Comparison of ENCODE assay signal across 25 cellular contexts in genomic region chr5:54259090-54259489, GRCh38. TPM values are rescaled to one million over a fixed set of nuclear protein-coding genes. Genes with fewer than 3 reads are reported as not detected.
DNase-seq lines count a peak whose midpoint lies in the region; ATAC-seq, FAIRE-seq and TF ChIP-seq lines count a peak whose summit lies in the region.
"Had no signal": no experiment of that assay in that cellular context is flagged by ENCODE, and none has a peak within 500 bp of the region (broad histone marks: within the 10 kb centered on the region; RNA-seq: fewer than 3 reads in every experiment).

No MANE protein-coding gene starts in this region.

- H3K4me3 Mint-ChIP-seq in activated T-helper 17 cell treated with anti-CD3 and anti-CD28 coated beads, Interleukin-2, amount 50 U/mL, for 72 hours: no peak overlapping the region
- no peak overlapping the region for H3K4me3 Mint-ChIP-seq in activated naive CD4-positive, alpha-beta T cell treated with anti-CD3 and anti-CD28 coated beads for 36 hours
- H3K4me3 Mint-ChIP-seq: activated naive CD4-positive, alpha-beta T cell treated with anti-CD3 and anti-CD28 coated beads, Interleukin-2, amount 50 U/mL, for 24 hours; activated T-cell treated with anti-CD3 and anti-CD28 coated beads, Interleukin-2, amount 50 U/mL, for 72 hours; H9; mesothelial cell of epicardium; naive thymus-derived CD8-positive, alpha-beta T cell; T-helper 17 cell; type B pancreatic cell had no signal

- no peaks in the 10 kb centered on the region for H3K9me2 ChIP-seq in PC-9 (ENCODE audit: insufficient read depth)

- no peak for TF ChIP-seq POLR2A in breast epithelium (IDR thresholded peaks at IDR 0.05)

- no peak overlapping the region for H3K27ac Mint-ChIP-seq in activated T-helper 17 cell treated with anti-CD3 and anti-CD28 coated beads, Interleukin-2, amount 50 U/mL, for 72 hours
- no peak overlapping the region for H3K27ac Mint-ChIP-seq in activated naive CD4-positive, alpha-beta T cell treated with anti-CD3 and anti-CD28 coated beads for 36 hours
- H3K27ac Mint-ChIP-seq: activated naive CD4-positive, alpha-beta T cell treated with anti-CD3 and anti-CD28 coated beads, Interleukin-2, amount 50 U/mL, for 24 hours; activated T-cell treated with anti-CD3 and anti-CD28 coated beads, Interleukin-2, amount 50 U/mL, for 72 hours; mesothelial cell of epicardium; T-helper 17 cell; type B pancreatic cell had no signal

- peak; percentile 66 for FAIRE-seq in urothelium cell line (lab: Jason Lieb, UNC)
- FAIRE-seq: A204.1 had no signal

- peaks cover 34% of the 10 kb centered on the region for H3K4me1 Mint-ChIP-seq in activated T-helper 17 cell treated with anti-CD3 and anti-CD28 coated beads, Interleukin-2, amount 50 U/mL, for 72 hours
- H3K4me1 Mint-ChIP-seq in activated naive CD4-positive, alpha-beta T cell treated with anti-CD3 and anti-CD28 coated beads for 36 hours (ENCODE audit: low read depth): peaks cover 28% of the 10 kb centered on the region

- CTCF ChIA-PET in mammary epithelial cell (lab: Charles Lee; ENCODE audit: low non-redundant PET) (no interaction called here), PC-9 (lab: Charles Lee) (interaction anchor here (0.6 kb wide), 1 partner anchor 219 kb away, joined by 6 read pairs; no protein-coding TSS in a partner anchor)
- CTCF ChIA-PET in activated naive CD4-positive, alpha-beta T cell treated with anti-CD3 and anti-CD28 coated beads for 36 hours (lab: Charles Lee): interaction anchor here (1.5 kb wide), 1 partner anchor 31 kb away, joined by 3 read pairs; no protein-coding TSS in a partner anchor

- H3K4me2 ChIP-seq in mammary epithelial cell (ENCODE audit: insufficient read depth, low read depth, low read length) (no peak overlapping the region), PC-9 (no peak overlapping the region)

- H3K79me2 ChIP-seq in mammary epithelial cell (ENCODE audit: insufficient read depth, low read length): peaks cover 31% of the 10 kb centered on the region
- no peaks in the 10 kb centered on the region for H3K79me2 ChIP-seq in PC-9 (ENCODE audit: low read depth)

- dilution Hi-C loops in mammary epithelial cell (cut with HindIII; ENCODE audit: low sequenced_read_pairs): no loop called here

- H3F3A ChIP-seq in PC-9 (ENCODE audit: insufficient read depth, low read depth): no peaks in the 10 kb centered on the region

- POLR2A ChIA-PET in PC-9 (lab: Charles Lee; ENCODE audit: unreplicated experiment): no interaction called here

- intact Hi-C loops in mammary epithelial cell (cut with micrococcal nuclease) (no loop called here), breast epithelium (cut with DNase I; ENCODE audit: low total_unique reads) (no loop called here), PC-9 (cut with micrococcal nuclease; ENCODE audit: unreplicated experiment) (no loop called here)
- intact Hi-C loops in activated naive CD4-positive, alpha-beta T cell treated with anti-CD3 and anti-CD28 coated beads for 36 hours (cut with micrococcal nuclease): no loop called here

- H3K36me3 Mint-ChIP-seq in activated T-helper 17 cell treated with anti-CD3 and anti-CD28 coated beads, Interleukin-2, amount 50 U/mL, for 72 hours (ENCODE audit: low read depth): no peaks in the 10 kb centered on the region
- no peaks in the 10 kb centered on the region for H3K36me3 Mint-ChIP-seq in activated naive CD4-positive, alpha-beta T cell treated with anti-CD3 and anti-CD28 coated beads for 36 hours (ENCODE audit: low read depth)
- H3K36me3 Mint-ChIP-seq: mesothelial cell of epicardium had no signal

- TF ChIP-seq CTCF in mammary epithelial cell (conservative IDR thresholded peaks at IDR 0.05 in 1 of 2, IDR thresholded peaks at IDR 0.05 in 1 of 2; ENCODE audit: extremely low read depth in 1 of 2, insufficient read depth in 1 of 2, low read depth in 1 of 2, low read length in 2 of 2): no peak
- TF ChIP-seq CTCF in breast epithelium (IDR thresholded peaks at IDR 0.05): no peak
- TF ChIP-seq CTCF in foreskin keratinocyte (conservative IDR thresholded peaks at IDR 0.05): no peak
- TF ChIP-seq CTCF in PC-9 (conservative IDR thresholded peaks at IDR 0.05): no peak

- ATAC-seq in activated T-helper 17 cell treated with anti-CD3 and anti-CD28 coated beads, Interleukin-2, amount 50 U/mL, for 72 hours (replicated peaks): peak; percentile 63
- ATAC-seq in foreskin keratinocyte: peak; percentile 76
- ATAC-seq: naive thymus-derived CD8-positive, alpha-beta T cell; T-helper 17 cell had no signal

- H3K27me3 Mint-ChIP-seq in activated T-helper 17 cell treated with anti-CD3 and anti-CD28 coated beads, Interleukin-2, amount 50 U/mL, for 72 hours: no peaks in the 10 kb centered on the region
- no peaks in the 10 kb centered on the region for H3K27me3 Mint-ChIP-seq in activated naive CD4-positive, alpha-beta T cell treated with anti-CD3 and anti-CD28 coated beads for 36 hours (ENCODE audit: low read depth)
- H3K27me3 Mint-ChIP-seq: activated naive CD4-positive, alpha-beta T cell treated with anti-CD3 and anti-CD28 coated beads, Interleukin-2, amount 50 U/mL, for 24 hours; naive thymus-derived CD8-positive, alpha-beta T cell; T-helper 17 cell; type B pancreatic cell had no signal

- no peak overlapping the region for H2AFZ ChIP-seq in mammary epithelial cell (ENCODE audit: low read depth, low read length)
- H2AFZ ChIP-seq in PC-9: no peak overlapping the region

- in situ Hi-C loops in mammary epithelial cell (cut with MboI; ENCODE audit: low sequenced_read_pairs in 2 of 2): loop anchor here (10.0 to 25.0 kb wide), 2 partner anchors 46 to 603 kb away; no protein-coding TSS in a partner anchor

- DNase-seq in mammary epithelial cell: peak; percentile 27
- no peak for DNase-seq in breast epithelium (ENCODE audit: low spot score in 2 of 2)
- DNase-seq in foreskin keratinocyte: peak; percentile 22 to 57
- no peak for DNase-seq in urothelium cell line (ENCODE audit: low spot score)
- DNase-seq in NCI-H187 (lab: John Stamatoyannopoulos, UW): no peak
- no peak for DNase-seq in PC-9
- DNase-seq in activated naive CD4-positive, alpha-beta T cell treated with anti-CD3 and anti-CD28 coated beads for 36 hours: no peak
- DNase-seq: activated CD4-positive, alpha-beta T cell treated with anti-CD3 and anti-CD28 coated beads for 48 hours; activated T-cell treated with anti-CD3 and anti-CD28 coated beads, Interleukin-2, amount 50 U/mL, for 72 hours; DMS79 treated with DMSO at 0.1 percent for 48 hours; effector CD8-positive, alpha-beta T cell; glutamatergic neuron; H9; naive thymus-derived CD8-positive, alpha-beta T cell; NCI-H1105 treated with DMSO at 0.1 percent for 48 hours; NCI-H2081; NCI-H446; stimulated activated CD4-positive, alpha-beta T cell treated with anti-CD3 and anti-CD28 coated beads, Interleukin-12 subunit alpha, Interleukin-12 subunit beta, amount 100 ng/mL, for 4 hours; T-helper 17 cell had no signal

- H3K9me3 Mint-ChIP-seq in activated T-helper 17 cell treated with anti-CD3 and anti-CD28 coated beads, Interleukin-2, amount 50 U/mL, for 72 hours: no peaks in the 10 kb centered on the region
- H3K9me3 Mint-ChIP-seq in activated naive CD4-positive, alpha-beta T cell treated with anti-CD3 and anti-CD28 coated beads for 36 hours: no peaks in the 10 kb centered on the region
- H3K9me3 Mint-ChIP-seq: activated naive CD4-positive, alpha-beta T cell treated with anti-CD3 and anti-CD28 coated beads, Interleukin-2, amount 50 U/mL, for 24 hours; activated T-cell treated with anti-CD3 and anti-CD28 coated beads, Interleukin-2, amount 50 U/mL, for 72 hours; H9; mesothelial cell of epicardium; type B pancreatic cell had no signal

- H4K20me1 ChIP-seq in mammary epithelial cell (ENCODE audit: insufficient read depth, low read length) (no peaks in the 10 kb centered on the region), PC-9 (ENCODE audit: insufficient read depth) (no peaks in the 10 kb centered on the region)

- H3K4me3 ChIP-seq in mammary epithelial cell (replicated peaks in 1 of 3; ENCODE audit: insufficient read depth in 1 of 3, low read depth in 2 of 3, low read length in 3 of 3): no peak overlapping the region
- H3K4me3 ChIP-seq in breast epithelium: no peak overlapping the region
- H3K4me3 ChIP-seq in PC-9: no peak overlapping the region
- H3K4me3 ChIP-seq: esophagus muscularis mucosa had no signal

- H3K27ac ChIP-seq in mammary epithelial cell (ENCODE audit: insufficient read depth, low read depth, low read length) (no peak overlapping the region), breast epithelium (no peak overlapping the region), foreskin keratinocyte (no peak overlapping the region), PC-9 (no peak overlapping the region)
- H3K27ac ChIP-seq: esophagus muscularis mucosa had no signal

- no peak overlapping the region for H3K9ac ChIP-seq in mammary epithelial cell (ENCODE audit: insufficient read depth, low read length)

- BruUV-seq in mammary epithelial cell (replicated peaks; lab: Mats Ljungman, UMichigan) (no TSS peak), PC-9 (replicated peaks; lab: Mats Ljungman, UMichigan) (no TSS peak)

- H3K4me1 ChIP-seq in mammary epithelial cell (ENCODE audit: insufficient read depth, low read length) (peaks cover 15% of the 10 kb centered on the region), breast epithelium (no peaks in the 10 kb centered on the region), foreskin keratinocyte (peaks cover 21% of the 10 kb centered on the region), PC-9 (replicated peaks; ENCODE audit: insufficient read depth) (no peaks in the 10 kb centered on the region)

- H3K36me3 ChIP-seq in mammary epithelial cell (ENCODE audit: insufficient read depth, low read length): no peaks in the 10 kb centered on the region
- H3K36me3 ChIP-seq in breast epithelium: no peaks in the 10 kb centered on the region
- H3K36me3 ChIP-seq in PC-9 (ENCODE audit: low read depth): no peaks in the 10 kb centered on the region
- H3K36me3 ChIP-seq: esophagus muscularis mucosa had no signal

- H3K9me3 ChIP-seq in mammary epithelial cell (replicated peaks; ENCODE audit: insufficient read depth, low read length): no peaks in the 10 kb centered on the region
- H3K9me3 ChIP-seq in breast epithelium: no peaks in the 10 kb centered on the region
- H3K9me3 ChIP-seq in PC-9 (ENCODE audit: insufficient read depth, low read depth): no peaks in the 10 kb centered on the region
- H3K9me3 ChIP-seq: esophagus muscularis mucosa had no signal

- no peaks in the 10 kb centered on the region for H3K27me3 ChIP-seq in mammary epithelial cell (ENCODE audit: insufficient read depth, low read length)
- H3K27me3 ChIP-seq in breast epithelium: no peaks in the 10 kb centered on the region
- H3K27me3 ChIP-seq in foreskin keratinocyte: no peaks in the 10 kb centered on the region
- H3K27me3 ChIP-seq in PC-9 (ENCODE audit: insufficient read depth, low read depth): no peaks in the 10 kb centered on the region
- H3K27me3 ChIP-seq: esophagus muscularis mucosa had no signal

RNA-seq across cellular contexts. Expression of gene ARL15, which starts 51.3 kb away (rescaled TPM):
- total RNA-seq in mammary epithelial cell (10 to 100 TPM; 31.5 to 40.0 TPM), breast epithelium (10 to 100 TPM; 29.0 to 65.0 (median 42.9) TPM), foreskin keratinocyte (15.2 and 15.9 TPM in 2 replicates), PC-9 (2021) (0.33 and 0.50 TPM in 2 replicates)
- polyA plus RNA-seq in mammary epithelial cell (12.6 TPM), foreskin keratinocyte (4.8 and 5.2 TPM in 2 replicates)
- polyA minus RNA-seq in mammary epithelial cell: 30.9 TPM
- 1 to 10 TPM; 6.8 to 8.3 TPM for total RNA-seq in activated T-helper 17 cell treated with anti-CD3 and anti-CD28 coated beads, Interleukin-2, amount 50 U/mL, for 72 hours
- total RNA-seq in activated naive CD4-positive, alpha-beta T cell treated with anti-CD3 and anti-CD28 coated beads for 36 hours: 1 to 10 TPM; 6.7 to 7.0 TPM

Comparison
In these comparisons a context has a peak if more than half of its experiments do, and no peak if none do; other contexts are left out.
1. DNase-seq: peak in mammary epithelial cell (single experiment) and foreskin keratinocyte (2 of 2); none in breast epithelium (0 of 2), urothelium cell line (single experiment), NCI-H187 (0 of 2), PC-9 (0 of 2) and activated naive CD4-positive, alpha-beta T cell treated with anti-CD3 and anti-CD28 coated beads for 36 hours (single experiment).